ENCODE assay signal across 17 cellular contexts in the genomic region with DNA sequence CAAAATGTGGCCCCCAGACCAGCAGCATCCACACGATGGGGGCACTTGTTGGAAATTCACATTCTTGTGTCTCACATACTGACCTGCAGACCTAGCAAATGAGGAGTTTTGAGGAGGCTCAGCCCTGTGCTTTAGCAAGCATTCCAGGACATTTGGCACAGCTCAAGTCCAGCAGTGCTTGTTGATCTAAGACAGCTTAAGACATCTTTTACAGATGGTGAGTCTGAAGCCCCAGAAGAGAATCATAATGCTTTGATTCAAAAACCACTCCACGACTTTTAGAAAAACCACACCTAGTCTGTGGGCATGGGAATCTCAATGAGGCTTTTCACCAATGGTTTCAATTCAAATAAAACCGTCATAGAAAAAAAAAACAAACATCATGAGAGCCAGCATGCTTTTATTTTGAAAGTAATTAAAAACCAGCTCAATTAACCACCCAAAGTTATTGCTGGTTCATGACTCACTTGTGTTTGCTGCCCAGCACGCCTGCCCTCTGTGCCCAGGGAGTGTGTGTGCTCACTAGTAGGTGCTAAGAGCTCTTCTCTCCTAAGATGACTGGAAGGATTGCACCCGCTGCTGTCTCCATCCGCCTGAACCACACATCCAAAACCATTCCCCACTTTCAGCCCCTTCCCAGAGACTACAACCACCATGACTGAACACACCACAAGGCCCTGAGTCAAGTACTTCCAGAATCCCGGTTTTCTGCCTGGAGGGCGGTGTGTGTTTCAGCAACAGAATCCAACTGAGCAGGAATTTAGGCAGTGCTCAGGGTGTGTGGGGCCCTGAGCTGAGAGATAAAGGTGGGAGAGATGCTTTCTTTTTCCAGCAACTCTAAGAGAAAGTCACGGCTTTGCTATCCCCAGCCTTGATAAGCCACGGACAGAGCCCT.
"Had no signal": no experiment of that assay in that cellular context is flagged by ENCODE, and none has a peak within 500 bp of the region (broad histone marks: within the 10 kb centered on the region; RNA-seq: fewer than 3 reads in every experiment).

No MANE protein-coding gene starts in this region.

- H3K27me3 ChIP-seq: gastroesophageal sphincter, right atrium auricular region, transverse colon had no signal

- H3K4me1 ChIP-seq: gastroesophageal sphincter, heart right ventricle, right atrium auricular region, transverse colon had no signal

- H3K4me3 ChIP-seq: cardiac muscle cell, gastroesophageal sphincter, heart right ventricle, right atrium auricular region, transverse colon had no signal

- H3K27me3 Mint-ChIP-seq: activated CD4-positive, alpha-beta memory T cell treated with anti-CD3 and anti-CD28 coated beads, Interleukin-2, amount 10 ng/mL, durations not matched to agents 7 days and 5 days; activated CD4-positive, alpha-beta T cell treated with anti-CD3 and anti-CD28 coated beads for 36 hours; activated T-cell treated with anti-CD3 and anti-CD28 coated beads, Interleukin-2, amount 50 U/mL, for 24 hours; T-helper 17 cell had no signal

- H3K27ac Mint-ChIP-seq: activated CD4-positive, alpha-beta memory T cell treated with anti-CD3 and anti-CD28 coated beads, Interleukin-2, amount 10 ng/mL, durations not matched to agents 7 days and 5 days; activated CD4-positive, alpha-beta T cell treated with anti-CD3 and anti-CD28 coated beads for 36 hours; activated T-cell treated with anti-CD3 and anti-CD28 coated beads, Interleukin-2, amount 50 U/mL, for 24 hours; natural killer cell; progenitor cell of endocrine pancreas; T-helper 17 cell had no signal

- H3K9me3 ChIP-seq: gastroesophageal sphincter, right atrium auricular region, transverse colon had no signal

- H3K36me3 Mint-ChIP-seq: natural killer cell had no signal

- H3K27ac ChIP-seq: cardiac muscle cell, gastroesophageal sphincter, heart right ventricle, right atrium auricular region, transverse colon had no signal

- H3K9me3 Mint-ChIP-seq: activated CD4-positive, alpha-beta memory T cell treated with anti-CD3 and anti-CD28 coated beads, Interleukin-2, amount 10 ng/mL, durations not matched to agents 7 days and 5 days; natural killer cell had no signal

- H3K36me3 ChIP-seq: cardiac muscle cell, gastroesophageal sphincter, heart right ventricle, right atrium auricular region, transverse colon had no signal

- H3K4me3 Mint-ChIP-seq: activated CD4-positive, alpha-beta memory T cell treated with anti-CD3 and anti-CD28 coated beads, Interleukin-2, amount 10 ng/mL, durations not matched to agents 7 days and 5 days; activated CD4-positive, alpha-beta T cell treated with anti-CD3 and anti-CD28 coated beads for 36 hours; activated T-cell treated with anti-CD3 and anti-CD28 coated beads, Interleukin-2, amount 50 U/mL, for 24 hours; natural killer cell; T-helper 17 cell had no signal

- DNase-seq: activated CD4-positive, alpha-beta memory T cell treated with anti-CD3 and anti-CD28 coated beads, Interleukin-2, amount 10 ng/mL, durations not matched to agents 7 days and 5 days; activated CD4-positive, alpha-beta T cell treated with anti-CD3 and anti-CD28 coated beads for 36 hours; activated effector memory CD4-positive, alpha-beta T cell treated with Interleukin-2 at 50 U/mL for 16 hours; activated naive CD4-positive, alpha-beta T cell treated with anti-CD3 and anti-CD28 coated beads, Interleukin-2, amount 50 U/mL, for 16 hours; activated T-cell treated with anti-CD3 and anti-CD28 coated beads, Interleukin-2, amount 50 U/mL, for 24 hours; heart right ventricle; natural killer cell; occipital lobe; stimulated activated CD4-positive, alpha-beta T cell treated with anti-CD3 and anti-CD28 coated beads, Interleukin-15, amount 100 ng/mL, for 24 hours; stimulated activated CD4-positive, alpha-beta T cell treated with anti-CD3 and anti-CD28 coated beads, Interleukin-4, amount 100 ng/mL, for 1 hour; stimulated activated naive CD4-positive, alpha-beta T cell; T-helper 17 cell; transverse colon had no signal

- H3K4me1 Mint-ChIP-seq: activated CD4-positive, alpha-beta memory T cell treated with anti-CD3 and anti-CD28 coated beads, Interleukin-2, amount 10 ng/mL, durations not matched to agents 7 days and 5 days; activated CD4-positive, alpha-beta T cell treated with anti-CD3 and anti-CD28 coated beads for 36 hours; natural killer cell; T-helper 17 cell had no signal
